In the genomic region with DNA sequence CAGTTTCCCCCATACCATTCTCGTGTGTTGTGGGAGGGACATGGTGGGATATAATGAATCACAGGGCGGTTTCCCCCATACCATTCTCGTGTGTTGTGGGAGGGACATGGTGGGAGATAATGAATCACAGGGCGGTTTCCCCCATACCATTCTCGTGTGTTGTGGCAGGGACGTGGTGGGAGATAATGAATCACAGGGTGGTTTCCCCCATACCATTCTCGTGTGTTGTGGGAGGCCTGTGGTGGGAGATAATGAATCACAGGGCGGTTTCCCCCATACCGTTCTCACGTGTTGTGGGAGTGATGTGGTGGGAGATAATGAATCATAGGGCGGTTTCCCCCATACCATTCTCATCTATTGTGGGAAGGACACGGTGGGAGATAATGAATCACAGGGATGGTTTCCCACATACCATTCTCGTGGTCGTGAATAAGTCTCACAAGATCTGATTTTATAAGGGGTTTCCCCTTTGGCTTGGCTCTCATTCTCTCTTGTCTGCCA, we compare ENCODE assay signal across 9 cellular contexts.
A peak's percentile ranks its signal among the peaks of the same experiment; 100 is the strongest.
DNase-seq lines count a peak whose midpoint lies in the region; ATAC-seq and TF ChIP-seq lines count a peak whose summit lies in the region.
"Had no signal": no experiment of that assay in that cellular context is flagged by ENCODE, and none has a peak within 500 bp of the region (broad histone marks: within the 10 kb centered on the region; RNA-seq: fewer than 3 reads in every experiment).

No MANE protein-coding gene starts in this region.

- no peaks in the 10 kb centered on the region for H3K4me1 ChIP-seq in upper lobe of left lung
- H3K4me1 ChIP-seq: esophagus squamous epithelium had no signal

- H3K36me3 ChIP-seq in upper lobe of left lung = peaks cover 0 to 7% (median 3%) of the 10 kb centered on the region in 4 donors

- no peak for TF ChIP-seq EP300 in upper lobe of left lung (IDR thresholded peaks at IDR 0.05)

- 73% methylated on average over 14 of the region's 14 CpGs for WGBS in upper lobe of left lung, 2 donors

- DNase-seq in HCEC 1CT = peak; percentile 48
- peak; percentile 38 for DNase-seq in brain pericyte (ENCODE audit: low read depth, low spot score)
- peak; percentile 29 for DNase-seq in stimulated activated CD4-positive, alpha-beta T cell treated with anti-CD3 and anti-CD28 coated beads, Interleukin-2, amount 100 ng/mL, for 4 hours (ENCODE audit: low read depth)
- no peak for DNase-seq in upper lobe of left lung
- DNase-seq: esophagus squamous epithelium had no signal

- no peaks in the 10 kb centered on the region for H3K9me3 ChIP-seq in upper lobe of left lung
- H3K9me3 ChIP-seq: esophagus squamous epithelium had no signal

- ATAC-seq in activated CD4-positive, CD25-positive, alpha-beta regulatory T cell treated with anti-CD3 and anti-CD28 coated beads, Interleukin-2, amount 50 U/mL, for 24 hours = peak; percentile 92 to 95
- ATAC-seq in GM19351 (IDR thresholded peaks at IDR 0.05; ENCODE audit: unreplicated experiment) (no peak), HG03354 (IDR thresholded peaks at IDR 0.05; ENCODE audit: poor library complexity, severe bottlenecking, unreplicated experiment) (no peak), HG03025 (IDR thresholded peaks at IDR 0.05; ENCODE audit: low FRiP score, unreplicated experiment) (no peak), upper lobe of left lung (ENCODE audit: low FRiP score in 2 of 2) (no peak)

- TF ChIP-seq CTCF in upper lobe of left lung (IDR thresholded peaks at IDR 0.05) = no peak

- H3K27ac ChIP-seq in upper lobe of left lung = no peak overlapping the region
- H3K27ac ChIP-seq: esophagus squamous epithelium had no signal

- TF ChIP-seq POLR2A in upper lobe of left lung (IDR thresholded peaks at IDR 0.05) = no peak

- no peak overlapping the region for H3K4me3 ChIP-seq in upper lobe of left lung
- H3K4me3 ChIP-seq: esophagus squamous epithelium had no signal

- H3K27me3 ChIP-seq in upper lobe of left lung = no peaks in the 10 kb centered on the region
- H3K27me3 ChIP-seq: esophagus squamous epithelium had no signal

Comparison
In these comparisons a context has a peak if more than half of its experiments do, and no peak if none do; other contexts are left out.
1. DNase-seq: peak in HCEC 1CT (single experiment), brain pericyte (single experiment) and stimulated activated CD4-positive, alpha-beta T cell treated with anti-CD3 and anti-CD28 coated beads, Interleukin-2, amount 100 ng/mL, for 4 hours (single experiment); none in upper lobe of left lung (0 of 2).
2. ATAC-seq: peak in activated CD4-positive, CD25-positive, alpha-beta regulatory T cell treated with anti-CD3 and anti-CD28 coated beads, Interleukin-2, amount 50 U/mL, for 24 hours (2 of 2); none in GM19351 (single experiment), HG03354 (single experiment), HG03025 (single experiment) and upper lobe of left lung (0 of 2).